15 cellular contexts compared by ENCODE assay signal in genomic region chr11:113723706-113724246, GRCh38. TPM values are rescaled to one million over a fixed set of nuclear protein-coding genes. Genes with fewer than 3 reads are reported as not detected.
DNase-seq lines count a peak whose midpoint lies in the region; ATAC-seq and TF ChIP-seq lines count a peak whose summit lies in the region.
"Had no signal": no experiment of that assay in that cellular context is flagged by ENCODE, and none has a peak within 500 bp of the region (broad histone marks: within the 10 kb centered on the region; RNA-seq: fewer than 3 reads in every experiment).

No MANE protein-coding gene starts in this region.

- CTCF ChIA-PET in OCI-LY7 (lab: Charles Lee; ENCODE audit: unreplicated experiment), result no interaction called here

- H4K20me1 ChIP-seq in OCI-LY7 (ENCODE audit: insufficient read depth, low read length), result no peaks in the 10 kb centered on the region

- H3K4me1 ChIP-seq in psoas muscle (peaks cover 38% of the 10 kb centered on the region), OCI-LY7 (ENCODE audit: insufficient read depth, low read length, poor library complexity, severe bottlenecking) (no peaks in the 10 kb centered on the region)

- H3K9me2 ChIP-seq in OCI-LY7 (ENCODE audit: insufficient read depth, low read length), result no peaks in the 10 kb centered on the region

- H3K36me3 ChIP-seq in psoas muscle (ENCODE audit: insufficient read depth in 1 of 2, low read depth in 1 of 2) (no peaks in the 10 kb centered on the region), OCI-LY7 (ENCODE audit: insufficient read depth, low read length) (no peaks in the 10 kb centered on the region)
- H3K36me3 ChIP-seq: Peyer's patch had no signal

- TF ChIP-seq CTCF in psoas muscle (IDR thresholded peaks at IDR 0.05) (no peak), OCI-LY7 (conservative IDR thresholded peaks at IDR 0.05; ENCODE audit: low read length) (no peak)

- no peaks in the 10 kb centered on the region for H3K27me3 ChIP-seq in psoas muscle (ENCODE audit: insufficient read depth in 3 of 3, low read length in 2 of 3)
- H3K27me3 ChIP-seq: Peyer's patch had no signal

- H3K4me2 ChIP-seq in OCI-LY7 (ENCODE audit: low read length), result no peak overlapping the region

- no TSS peak for BruUV-seq in OCI-LY7 (replicated peaks; lab: Mats Ljungman, UMichigan)

- no peak overlapping the region for H2AFZ ChIP-seq in OCI-LY7 (ENCODE audit: low read length)

- H3K9me3 ChIP-seq in psoas muscle (no peaks in the 10 kb centered on the region), OCI-LY7 (ENCODE audit: low read length) (no peaks in the 10 kb centered on the region)
- H3K9me3 ChIP-seq: Peyer's patch had no signal

- WGBS in psoas muscle, 3 donors, result 44 to 64% (median 49%) methylated on average over 5 of the region's 5 CpGs

- ATAC-seq in psoas muscle (peak in 1 of 4 donors; percentile 28), HG03342 (IDR thresholded peaks at IDR 0.05; ENCODE audit: unreplicated experiment) (no peak)
- ATAC-seq: T-cell had no signal

- intact Hi-C loops in psoas muscle (cut with DNase I), result loop anchor here in 1 of 2 donors (10.0 kb wide), 1 partner anchor 129 kb away; no protein-coding TSS in a partner anchor
- intact Hi-C loops in OCI-LY7 (cut with micrococcal nuclease; ENCODE audit: unreplicated experiment), result no loop called here

- peak; percentile 16 for DNase-seq in COLO668 (lab: John Stamatoyannopoulos, UW; ENCODE audit: unreplicated experiment)
- DNase-seq in NCI-H146 treated with DMSO at 0.1 percent for 48 hours (lab: John Stamatoyannopoulos, UW; ENCODE audit: unreplicated experiment), result peak; percentile 61
- peak; percentile 10 to 21 for DNase-seq in SHP77 (lab: John Stamatoyannopoulos, UW)
- DNase-seq in psoas muscle, result no peak
- DNase-seq in NOMO-1 (lab: John Stamatoyannopoulos, UW; ENCODE audit: unreplicated experiment in 2 of 2), result no peak
- DNase-seq in OCI-LY7 (ENCODE audit: low spot score), result no peak
- DNase-seq: KG1, NCI-H1105 treated with DMSO at 0.1 percent for 48 hours, NCI-H187, NCI-H526, Peyer's patch, T-cell had no signal

- POLR2A ChIA-PET in OCI-LY7 (lab: Charles Lee), result no interaction called here

- H3K27ac ChIP-seq in psoas muscle (peak overlapping the region; percentile 36), OCI-LY7 (ENCODE audit: low read depth, low read length, poor library complexity, severe bottlenecking) (no peak overlapping the region)
- H3K27ac ChIP-seq: Peyer's patch, SK-N-MC had no signal

- H3K4me3 ChIP-seq in psoas muscle (no peak overlapping the region), OCI-LY7 (ENCODE audit: low read depth, low read length, poor library complexity, severe bottlenecking) (no peak overlapping the region)
- H3K4me3 ChIP-seq: Peyer's patch, SK-N-MC had no signal

- H3K79me2 ChIP-seq in OCI-LY7 (ENCODE audit: insufficient read depth, low read depth, low read length), result no peaks in the 10 kb centered on the region

RNA-seq across cellular contexts. Expression of gene TMPRSS5, which starts 17.7 kb away (rescaled TPM):
- 1 to 10 TPM in 2 of 4 donors, under 1 TPM in 2; 0.36 to 1.4 (median 0.79) TPM for total RNA-seq in psoas muscle
- polyA plus RNA-seq in psoas muscle, result 1 to 10 TPM in 1 of 3 donors, under 1 TPM in 2; 0.68 to 1.1 (median 0.73) TPM
- total RNA-seq in OCI-LY7 (2014; rRNA removed; shearing (Covaris generic)), result 0.50 and 1.8 TPM in 2 replicates
- 0.33 and 0.65 TPM in 2 replicates for total RNA-seq in OCI-LY7 (2022)
- total RNA-seq: H4 had no signal

RNA-seq across cellular contexts. Expression of gene ZW10, which starts 49.7 kb away (rescaled TPM):
- total RNA-seq in psoas muscle (10 to 100 TPM; 10.8 to 17.5 (median 16.7) TPM), OCI-LY7 (2022) (19.2 and 19.9 TPM in 2 replicates)
- 10 to 100 TPM; 11.7 to 26.6 (median 13.2) TPM for polyA plus RNA-seq in psoas muscle
- 15.9 and 18.9 TPM in 2 replicates for total RNA-seq in OCI-LY7 (2014; rRNA removed; shearing (Covaris generic))

RNA-seq across cellular contexts. Expression of gene CLDN25, which starts 55.8 kb away (rescaled TPM):
- total RNA-seq in psoas muscle (not detected), OCI-LY7 (2022) (not detected in 2 replicates)
- not detected for polyA plus RNA-seq in psoas muscle
- total RNA-seq in OCI-LY7 (2014; rRNA removed; shearing (Covaris generic)), result not detected in 2 replicates
- total RNA-seq: H4, Peyer's patch, T-cell had no signal

Comparison
In these comparisons a context has a peak if more than half of its experiments do, and no peak if none do; other contexts are left out.
1. DNase-seq: peak in COLO668 (single experiment), NCI-H146 treated with DMSO at 0.1 percent for 48 hours (single experiment) and SHP77 (2 of 2); none in psoas muscle (0 of 2), NOMO-1 (0 of 2) and OCI-LY7 (single experiment).